In genomic region chr12:116284401-116284800, GRCh38 we compare ENCODE assay signal across 27 cellular contexts. TPM values are rescaled to one million over a fixed set of nuclear protein-coding genes. Genes with fewer than 3 reads are reported as not detected.
A peak's percentile ranks its signal among the peaks of the same experiment; 100 is the strongest.
DNase-seq lines count a peak whose midpoint lies in the region; ATAC-seq and TF ChIP-seq lines count a peak whose summit lies in the region.
"Had no signal": no experiment of that assay in that cellular context is flagged by ENCODE, and none has a peak within 500 bp of the region (broad histone marks: within the 10 kb centered on the region; RNA-seq: fewer than 3 reads in every experiment).

No MANE protein-coding gene starts in this region.

- peak overlapping the region; percentile 4; the same call in 1 of the 2 replicates for H3K27ac Mint-ChIP-seq in WTC11
- H3K27ac Mint-ChIP-seq: brain, memory B cell, T-helper 17 cell, type B pancreatic cell had no signal

- DNase-seq in AML-193 (lab: John Stamatoyannopoulos, UW) (peak; percentile 97 to 98), NOMO-1 (lab: John Stamatoyannopoulos, UW; ENCODE audit: unreplicated experiment in 2 of 2) (peak; percentile 89 to 94), WTC11 (ENCODE audit: low spot score) (no peak), lower lobe of right lung (no peak), iPS-NIHi11 (ENCODE audit: low spot score) (no peak), mucosa of gallbladder (ENCODE audit: low spot score) (no peak), SW480 (ENCODE audit: low spot score) (no peak), hypothalamus (lab: John Stamatoyannopoulos, UW) (no peak)
- DNase-seq: activated CD4-positive, alpha-beta T cell treated with anti-CD3 and anti-CD28 coated beads, Interleukin-2, amount 50 U/mL, for 4 hours; activated CD8-positive, alpha-beta memory T cell treated with anti-CD3 and anti-CD28 coated beads, Interleukin-2, amount 50 U/mL, for 4 hours; Calu3; effector CD8-positive, alpha-beta T cell; erythroblast; IMR-90; kidney glomerular epithelial cell; naive thymus-derived CD8-positive, alpha-beta T cell; NCI-H1694 treated with DMSO at 0.1 percent for 48 hours; NCI-H748 treated with DMSO at 0.1 percent for 48 hours; pancreas; PC-3; right cardiac atrium; SHP77; T-helper 17 cell had no signal

- CTCF ChIA-PET in WTC11 (lab: Charles Lee), result interaction anchor here (0.7 kb wide), 1 partner anchor 40 kb away, joined by 3 read pairs; no protein-coding TSS in a partner anchor

- H3K27ac ChIP-seq in lower lobe of right lung, result no peak overlapping the region
- H3K27ac ChIP-seq: BLaER1, pancreas had no signal

- H3K27me3 Mint-ChIP-seq in WTC11 (ENCODE audit: low read depth), result no peaks in the 10 kb centered on the region
- H3K27me3 Mint-ChIP-seq: memory B cell; naive thymus-derived CD8-positive, alpha-beta T cell had no signal

- H3K4me1 ChIP-seq in lower lobe of right lung, result peaks cover 12% of the 10 kb centered on the region
- H3K4me1 ChIP-seq: pancreas had no signal

- no peaks in the 10 kb centered on the region for H3K36me3 ChIP-seq in lower lobe of right lung
- H3K36me3 ChIP-seq: BLaER1, pancreas had no signal

- no peaks in the 10 kb centered on the region for H3K9me3 ChIP-seq in lower lobe of right lung
- H3K9me3 ChIP-seq: BLaER1, pancreas had no signal

- peaks cover 37% of the 10 kb centered on the region for H3K4me1 Mint-ChIP-seq in WTC11
- H3K4me1 Mint-ChIP-seq: brain had no signal

- no peak overlapping the region for H3K4me3 ChIP-seq in lower lobe of right lung
- H3K4me3 ChIP-seq: BLaER1, pancreas had no signal

- intact Hi-C loops in lower lobe of right lung (cut with DNase I), result no loop called here

- H3K27me3 ChIP-seq in lower lobe of right lung (ENCODE audit: low read depth), result no peaks in the 10 kb centered on the region
- H3K27me3 ChIP-seq: BLaER1, pancreas had no signal

- no peaks in the 10 kb centered on the region for H3K9me3 Mint-ChIP-seq in WTC11
- H3K9me3 Mint-ChIP-seq: brain; memory B cell; naive thymus-derived CD8-positive, alpha-beta T cell; type B pancreatic cell had no signal

- ATAC-seq in WTC11 (no peak), lower lobe of right lung (peak; percentile 50 to 64)
- ATAC-seq: naive thymus-derived CD8-positive, alpha-beta T cell; PC-3; right cardiac atrium; T-helper 17 cell had no signal

- no peak overlapping the region for H3K4me3 Mint-ChIP-seq in WTC11
- H3K4me3 Mint-ChIP-seq: memory B cell; naive thymus-derived CD8-positive, alpha-beta T cell; T-helper 17 cell; type B pancreatic cell had no signal

- POLR2A ChIA-PET in WTC11 (lab: Charles Lee), result no interaction called here

- no peaks in the 10 kb centered on the region for H3K36me3 Mint-ChIP-seq in WTC11
- H3K36me3 Mint-ChIP-seq: brain; memory B cell; naive thymus-derived CD8-positive, alpha-beta T cell; type B pancreatic cell had no signal

- TF ChIP-seq CTCF in WTC11 (IDR thresholded peaks at IDR 0.05) (no peak), lower lobe of right lung (IDR thresholded peaks at IDR 0.05) (no peak)

TF ChIP-seq in WTC11, 78 proteins besides CTCF, POLR2A, EP300 and RAD21:
- TF ChIP-seq TEAD1 (CRISPR knock-in tag; IDR thresholded peaks at IDR 0.05), result no peak
- TF ChIP-seq ERG (CRISPR knock-in tag; IDR thresholded peaks at IDR 0.05), result no peak

RNA-seq across cellular contexts. Expression of gene MED13L, which starts 6.9 kb away (rescaled TPM):
- total RNA-seq in WTC11 (2021), result 53.3 to 80.5 TPM (median 55.5 TPM) in 3 replicates
- total RNA-seq in lower lobe of right lung, result 148 TPM
- total RNA-seq in mucosa of gallbladder, result 117 TPM

Comparison
In these comparisons a context has a peak if more than half of its experiments do, and no peak if none do; other contexts are left out.
1. DNase-seq: peak in AML-193 (2 of 2) and NOMO-1 (2 of 2); none in WTC11 (single experiment), lower lobe of right lung (single experiment), iPS-NIHi11 (single experiment), mucosa of gallbladder (single experiment), SW480 (single experiment) and hypothalamus (0 of 51).